In the genomic region with DNA sequence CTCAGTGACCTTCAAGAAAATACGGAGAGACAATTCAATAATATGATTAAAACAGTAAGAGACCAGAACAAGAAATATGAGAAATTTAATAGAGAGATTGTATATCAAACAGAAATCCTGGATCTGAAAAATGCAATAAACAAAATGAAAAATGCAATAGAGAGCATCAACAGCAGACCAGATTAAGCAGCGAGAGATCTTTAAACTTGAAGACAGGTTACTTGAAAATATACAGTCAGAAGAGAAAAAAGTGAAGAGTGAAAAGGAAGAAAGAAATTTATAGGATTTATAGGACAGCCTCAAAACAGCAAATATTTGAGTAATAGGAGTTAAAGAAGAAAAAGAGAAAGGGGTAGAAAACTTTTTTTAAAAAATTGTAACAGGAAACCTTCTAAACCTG, we compare ENCODE assay signal across 28 cellular contexts.
"Had no signal": no experiment of that assay in that cellular context is flagged by ENCODE, and none has a peak within 500 bp of the region (broad histone marks: within the 10 kb centered on the region; RNA-seq: fewer than 3 reads in every experiment).

No MANE protein-coding gene starts in this region.

- H3K79me2 ChIP-seq: parathyroid adenoma had no signal

- H3K27me3 ChIP-seq: neural progenitor cell, ovary, spleen, suprapubic skin, testis, tibial artery, transverse colon, upper lobe of right lung, uterus had no signal

- H2AFZ ChIP-seq: neural progenitor cell, parathyroid adenoma had no signal

- H3K27ac ChIP-seq: neural progenitor cell, ovary, parathyroid adenoma, psoas muscle, skin epidermis, spleen, suprapubic skin, testis, tibial artery, transverse colon, upper lobe of right lung, uterus had no signal

- H3K4me1 ChIP-seq: neural progenitor cell, parathyroid adenoma, psoas muscle, spleen, suprapubic skin, testis, tibial artery, transverse colon, upper lobe of right lung, uterus had no signal

- H3K36me3 ChIP-seq: neural progenitor cell, ovary, spleen, suprapubic skin, tibial artery, transverse colon, upper lobe of right lung, uterus had no signal

- H3K9me3 ChIP-seq: ovary, testis had no signal

- ATAC-seq: natural killer cell; psoas muscle; right cardiac atrium; sciatic nerve; stimulated activated memory B cell treated with anti-CD40 and anti-IgM and Interleukin-4, amounts not matched to agents 10 μg/mL and 1 μg/mL and 100 μg/mL, for 72 hours; stimulated activated naive CD8-positive, alpha-beta T cell treated with anti-CD3 and anti-CD28 coated beads, Interleukin-15, amount 100 ng/mL, for 72 hours; stimulated activated naive CD8-positive, alpha-beta T cell treated with anti-CD3 and anti-CD28 coated beads, Interleukin-15, Interleukin-2, amounts not matched to agents 100 U/mL and 50 U/mL, for 24 hours; upper lobe of right lung had no signal

- H3K4me2 ChIP-seq: neural progenitor cell, smooth muscle cell had no signal

- DNase-seq: natural killer cell; occipital lobe; ovary; posterior cingulate gyrus; psoas muscle; right cardiac atrium; spleen; stimulated activated CD4-positive, alpha-beta T cell treated with anti-CD3 and anti-CD28 coated beads, Interleukin-12 subunit alpha, Interleukin-12 subunit beta, amount 100 ng/mL, for 4 hours; stimulated activated CD4-positive, alpha-beta T cell treated with anti-CD3 and anti-CD28 coated beads, Interleukin-1b, Interleukin-23, amount 100 ng/mL, for 48 hours; stimulated activated CD4-positive, alpha-beta T cell treated with anti-CD3 and anti-CD28 coated beads, Interleukin-4, amount 100 ng/mL, for 1 hour; stimulated activated CD4-positive, alpha-beta T cell treated with anti-CD3 and anti-CD28 coated beads, Interleukin-4, amount 100 ng/mL, for 4 hours; stimulated activated CD8-positive, alpha-beta memory T cell treated with anti-CD3 and anti-CD28 coated beads, Interleukin-4, amount 100 ng/mL, for 48 hours; stimulated activated naive CD4-positive, alpha-beta T cell; stimulated activated naive CD8-positive, alpha-beta T cell treated with anti-CD3 and anti-CD28 coated beads, Interleukin-15, amount 100 ng/mL, for 72 hours; stimulated activated naive CD8-positive, alpha-beta T cell treated with anti-CD3 and anti-CD28 coated beads, Interleukin-15, Interleukin-2, amounts not matched to agents 100 U/mL and 50 U/mL, for 24 hours; substantia nigra; tibial artery; transverse colon; upper lobe of right lung; uterus had no signal

- H3K9ac ChIP-seq: neural progenitor cell, parathyroid adenoma had no signal

- H3K4me3 ChIP-seq: neural progenitor cell, ovary, psoas muscle, skin epidermis, smooth muscle cell, spleen, suprapubic skin, testis, tibial artery, transverse colon, upper lobe of right lung, uterus had no signal
